In the genomic region with DNA sequence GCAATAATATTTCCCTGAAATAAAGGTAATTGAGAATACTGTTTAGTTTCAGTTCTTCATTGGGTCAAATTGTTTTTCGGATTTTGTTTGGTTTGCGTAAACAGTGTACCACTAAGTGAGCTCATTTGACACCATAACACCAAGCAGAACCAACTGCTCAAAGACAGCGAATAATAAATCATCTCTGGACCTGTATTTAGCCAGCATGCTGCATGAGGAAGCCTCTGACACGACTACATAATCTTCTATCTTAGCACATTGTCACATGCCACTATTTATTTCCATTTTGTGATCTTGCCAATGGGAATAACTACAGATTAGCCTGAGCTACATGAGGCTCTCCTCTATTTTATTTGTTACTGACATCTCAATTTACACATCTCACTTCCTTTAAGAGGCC, we compare ENCODE assay signal across 4 cellular contexts.
"Had no signal": no experiment of that assay in that cellular context is flagged by ENCODE, and none has a peak within 500 bp of the region (broad histone marks: within the 10 kb centered on the region; RNA-seq: fewer than 3 reads in every experiment).

No MANE protein-coding gene starts in this region.

- H3K4me3 ChIP-seq: GM23338 had no signal

- DNase-seq: H9, HCEC 1CT, IMR-90 had no signal
